Comparison of ENCODE assay signal across 1 cellular context in genomic region chr5:154444559-154445421, GRCh38.
TF ChIP-seq lines count a peak whose summit lies in the region.

No MANE protein-coding gene starts in this region.

TF ChIP-seq in HepG2, 621 proteins besides CTCF, POLR2A, EP300 and RAD21 (continued from another document):
- TF ChIP-seq THAP9 (CRISPR knock-in tag; IDR thresholded peaks at IDR 0.05; ENCODE audit: borderline replicate concordance): 0 out of 2 replicates have a peak, but pooled peaks have one; percentile 14
- 0 out of 2 replicates have a peak, but pooled peaks have one; percentile 8 for TF ChIP-seq ATF2 (CRISPR knock-in tag; IDR thresholded peaks at IDR 0.05)
- TF ChIP-seq ZNF501 (CRISPR knock-in tag; IDR thresholded peaks at IDR 0.05): 0 out of 2 replicates have a peak, but pooled peaks have one; percentile 33
- TF ChIP-seq SMARCE1 (IDR thresholded peaks at IDR 0.05; ENCODE audit: borderline replicate concordance): no peak
- TF ChIP-seq ZNF792 (CRISPR knock-in tag; IDR thresholded peaks at IDR 0.05): no peak
- TF ChIP-seq ZNF136 (CRISPR knock-in tag; IDR thresholded peaks at IDR 0.05; ENCODE audit: low read depth): no peak
- TF ChIP-seq FOSL2 (CRISPR knock-in tag; IDR thresholded peaks at IDR 0.05): no peak
- TF ChIP-seq BCL3 (CRISPR knock-in tag; IDR thresholded peaks at IDR 0.05): 0 out of 2 replicates have a peak, but pooled peaks have one; percentile 1
- no peak for TF ChIP-seq ZNF274 (CRISPR knock-in tag; IDR thresholded peaks at IDR 0.05)
- TF ChIP-seq SIX4 (CRISPR knock-in tag; IDR thresholded peaks at IDR 0.05): no peak
- no peak for TF ChIP-seq ISX (CRISPR knock-in tag; conservative IDR thresholded peaks at IDR 0.05)
- no peak for TF ChIP-seq MXD1 (CRISPR knock-in tag; IDR thresholded peaks at IDR 0.05)
- no peak for TF ChIP-seq ZNF878 (CRISPR knock-in tag; IDR thresholded peaks at IDR 0.05)
